In the genomic region with DNA sequence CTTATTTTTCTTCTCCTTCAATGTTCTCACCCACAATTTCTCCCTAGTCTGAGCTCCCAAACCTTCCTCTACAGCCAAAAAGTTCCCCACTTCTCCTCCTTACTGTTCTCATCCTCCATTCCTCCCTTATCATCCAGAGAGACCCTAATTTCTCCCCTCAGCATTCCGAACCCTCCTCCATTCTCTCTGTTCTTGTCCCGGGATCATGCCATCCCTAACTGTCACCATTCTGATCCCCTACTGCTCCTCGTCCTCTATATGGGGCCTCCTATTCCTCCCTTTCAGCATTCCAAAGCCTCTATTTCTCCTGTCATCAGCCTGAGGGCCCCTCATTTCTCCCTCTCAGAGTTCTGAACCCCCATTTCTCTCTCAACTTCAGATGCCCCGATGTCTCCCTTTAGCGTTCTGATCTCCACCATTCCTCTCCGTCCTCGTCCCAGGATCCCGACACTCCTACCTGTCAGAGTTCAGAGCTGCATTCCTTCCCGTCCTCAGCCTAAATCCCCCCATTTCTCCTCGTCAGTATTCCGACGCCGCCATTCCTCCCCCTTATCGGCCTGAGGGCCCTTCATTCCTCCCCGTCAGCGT, we compare ENCODE assay signal across 8 cellular contexts. TPM values are rescaled to one million over a fixed set of nuclear protein-coding genes. Genes with fewer than 3 reads are reported as not detected.
DNase-seq lines count a peak whose midpoint lies in the region; ATAC-seq, FAIRE-seq and TF ChIP-seq lines count a peak whose summit lies in the region.

No MANE protein-coding gene starts in this region.

- dilution Hi-C loops in IMR-90 (cut with HindIII; ENCODE audit: low sequenced_read_pairs, unreplicated experiment), result no loop called here

- H3K18ac ChIP-seq in IMR-90 (ENCODE audit: low read depth, low read length), result peak overlapping the region; percentile 83

- H2BK15ac ChIP-seq in IMR-90 (ENCODE audit: low read depth, low read length), result no peak overlapping the region

- WGBS in A549 (ENCODE audit: missing lambda C conversion rate), result under 1% methylated on average over 16 of the region's 16 CpGs
- WGBS in IMR-90 (ENCODE audit: extremely low coverage in 2 of 2, insufficient read length in 1 of 2), 2 experiments, result 0% methylated on average over 9 of the region's 16 CpGs; no CpG with 5 or more reads in 1 of the 2 experiments

- peaks cover 46% of the 10 kb centered on the region for H3K4me1 Mint-ChIP-seq in central memory CD8-positive, alpha-beta T cell

- ATAC-seq in A549 (no peak), IMR-90 (ENCODE audit: low read depth) (no peak), GM18868 (IDR thresholded peaks at IDR 0.05; ENCODE audit: unreplicated experiment) (no peak), GM21576 (IDR thresholded peaks at IDR 0.05; ENCODE audit: unreplicated experiment) (no peak)
- ATAC-seq in central memory CD8-positive, alpha-beta T cell (replicated peaks; ENCODE audit: extremely low read depth, poor library complexity, severe bottlenecking), result no peak

- H3K4me2 ChIP-seq in A549, result peak overlapping the region; percentile 90
- peak overlapping the region; percentile 93 for H3K4me2 ChIP-seq in IMR-90 (ENCODE audit: low read depth, low read length)

- POLR2A ChIA-PET in A549 (lab: Yijun Ruan, JAX), result interaction anchor here (1.2 to 1.5 kb wide), 3 partner anchors 14 to 94 kb away, joined by 5 to 14 read pairs (median 10); a partner anchor contains a TSS
- POLR2A ChIA-PET in IMR-90 (lab: Charles Lee; ENCODE audit: unreplicated experiment), result no interaction called here

- peak overlapping the region; percentile 96 for H3K4ac ChIP-seq in IMR-90 (ENCODE audit: low read depth, low read length)

- FAIRE-seq in A549 (lab: Jason Lieb, UNC), result no peak

- no peaks in the 10 kb centered on the region for H3K27me3 ChIP-seq in IMR-90 (ENCODE audit: control insufficient read depth, insufficient read depth, low read length)
- H3K27me3 ChIP-seq in mucosa of stomach (ENCODE audit: control insufficient read depth, insufficient read depth, low read length), result no peaks in the 10 kb centered on the region

- CTCF ChIA-PET in A549 (lab: Yijun Ruan, JAX), result interaction anchor here (1.2 to 1.4 kb wide), 2 partner anchors 9 to 12 kb away, joined by 5 read pairs; no protein-coding TSS in a partner anchor
- CTCF ChIA-PET in IMR-90 (lab: Yijun Ruan, JAX), result no interaction called here

- H3K27ac ChIP-seq in A549, result peak overlapping the region; percentile 92 to 95
- H3K27ac ChIP-seq in IMR-90 (ENCODE audit: insufficient read depth, low read length), result peak overlapping the region; percentile 94

- in situ Hi-C loops in IMR-90 (cut with MboI; ENCODE audit: low sequenced_read_pairs), result loop anchor here (25.0 kb wide), 2 partner anchors 756 to 1644 kb away; a partner anchor contains a TSS

- peak overlapping the region; percentile 99 for H2AFZ ChIP-seq in IMR-90 (replicated peaks; ENCODE audit: low read length, poor library complexity)

- peak overlapping the region; percentile 98 for H3K9ac ChIP-seq in IMR-90 (ENCODE audit: low read depth, low read length)
- H3K9ac ChIP-seq in mucosa of stomach (ENCODE audit: low read length), result peak overlapping the region; percentile 86

- H3K79me1 ChIP-seq in IMR-90 (ENCODE audit: low read depth in 1 of 2, low read length in 2 of 2), result peaks cover 16 to 48% of the 10 kb centered on the region in 2 experiments

- H2BK20ac ChIP-seq in IMR-90 (ENCODE audit: low read depth, low read length), result no peak overlapping the region

- H4K20me1 ChIP-seq in IMR-90 (ENCODE audit: insufficient read depth, low read length), result peaks cover 6% of the 10 kb centered on the region; the same call in 1 of the 2 replicates

- H2BK120ac ChIP-seq in IMR-90 (ENCODE audit: low read depth, low read length), result no peak overlapping the region

- peak overlapping the region; percentile 74 for H3K56ac ChIP-seq in IMR-90 (ENCODE audit: extremely low read depth, insufficient read depth, low read length)

- intact Hi-C loops in IMR-90 (cut with micrococcal nuclease) (loop anchor here (1.0 to 10.0 kb wide), 2 partner anchors 14 to 786 kb away; a partner anchor contains a TSS), posterior cingulate gyrus (cut with DNase I) (loop anchor here (10.0 kb wide), 1 partner anchor 744 kb away; no protein-coding TSS in a partner anchor)

- H4K5ac ChIP-seq in IMR-90 (ENCODE audit: low read depth, low read length), result peak overlapping the region; percentile 88

- H2AK5ac ChIP-seq in IMR-90 (ENCODE audit: low read depth, low read length), result peak overlapping the region; percentile 84

- peak overlapping the region; percentile 97 for H3K14ac ChIP-seq in IMR-90 (replicated peaks; ENCODE audit: low read depth, low read length)

- peaks cover 12% of the 10 kb centered on the region; the same call in 1 of the 2 replicates for H3K9me1 ChIP-seq in IMR-90 (ENCODE audit: insufficient read depth, low read length)

- peak overlapping the region; percentile 85 to 97 for H4K8ac ChIP-seq in IMR-90 (ENCODE audit: low read depth in 2 of 2, low read length in 2 of 2)

- H3K27ac Mint-ChIP-seq in central memory CD8-positive, alpha-beta T cell (ENCODE audit: low read depth), result peak overlapping the region; percentile 94

- no peaks in the 10 kb centered on the region for H3K9me3 ChIP-seq in A549
- H3K9me3 ChIP-seq in IMR-90 (ENCODE audit: control insufficient read depth, insufficient read depth, low read length), result no peaks in the 10 kb centered on the region
- H3K9me3 ChIP-seq in mucosa of stomach (ENCODE audit: control insufficient read depth, low read length), result no peaks in the 10 kb centered on the region

- H2BK5ac ChIP-seq in IMR-90 (ENCODE audit: low read depth, low read length, poor library complexity, severe bottlenecking), result peak overlapping the region; percentile 90

- H4K91ac ChIP-seq in IMR-90 (ENCODE audit: insufficient read depth, low read depth, low read length), result peak overlapping the region; percentile 91

- H3K4me1 ChIP-seq in A549 (peaks cover 26% of the 10 kb centered on the region; the same call in 2 of the 3 replicates), IMR-90 (ENCODE audit: control insufficient read depth, insufficient read depth, low read length) (peaks cover 6% of the 10 kb centered on the region), mucosa of stomach (ENCODE audit: control insufficient read depth, insufficient read depth, low read length) (peaks cover 16% of the 10 kb centered on the region)

- no TSS peak for BruUV-seq in IMR-90 (replicated peaks; lab: Mats Ljungman, UMichigan)

- H3K4me3 ChIP-seq in A549 (peak overlapping the region; percentile 87), IMR-90 (ENCODE audit: insufficient read depth, low read depth, low read length) (peak overlapping the region; percentile 80), mucosa of stomach (ENCODE audit: low read length) (peak overlapping the region; percentile 62)

- H3K36me3 ChIP-seq in IMR-90 (ENCODE audit: control insufficient read depth, insufficient read depth, low read length) (peaks cover 51% of the 10 kb centered on the region), mucosa of stomach (ENCODE audit: control insufficient read depth, insufficient read depth, low read length) (peaks cover 7% of the 10 kb centered on the region)

- TF ChIP-seq RAD21 in A549 (conservative IDR thresholded peaks at IDR 0.05 in 1 of 2, IDR thresholded peaks at IDR 0.05 in 1 of 2) (no peak), IMR-90 (IDR thresholded peaks at IDR 0.05; ENCODE audit: low read length) (no peak)

- peaks cover 43% of the 10 kb centered on the region for H3K36me3 Mint-ChIP-seq in central memory CD8-positive, alpha-beta T cell (ENCODE audit: insufficient read depth)

- TF ChIP-seq CTCF in A549 (IDR thresholded peaks at IDR 0.05), result no peak
- no peak for TF ChIP-seq CTCF in IMR-90 (conservative IDR thresholded peaks at IDR 0.05; ENCODE audit: low read depth, low read length)

- no peak for DNase-seq in A549 (ENCODE audit: low read depth in 1 of 2, low spot score in 1 of 2)
- DNase-seq in IMR-90, result no peak
- DNase-seq in central memory CD8-positive, alpha-beta T cell (ENCODE audit: low spot score in 2 of 2), result peak in 1 of 2 donors; percentile 31
- DNase-seq in COLO668 (lab: John Stamatoyannopoulos, UW; ENCODE audit: unreplicated experiment), result no peak
- DNase-seq in posterior cingulate gyrus, result no peak

- no peak for TF ChIP-seq POLR2A in A549 (IDR thresholded peaks at IDR 0.05; ENCODE audit: low read length)
- no peak for TF ChIP-seq POLR2A in IMR-90 (IDR thresholded peaks at IDR 0.05; ENCODE audit: low read depth, low read length)

- H3K4me3 Mint-ChIP-seq in central memory CD8-positive, alpha-beta T cell, result peak overlapping the region; percentile 95

- H3K9me3 Mint-ChIP-seq in central memory CD8-positive, alpha-beta T cell, result no peaks in the 10 kb centered on the region

- H3K27me3 Mint-ChIP-seq in central memory CD8-positive, alpha-beta T cell, result no peaks in the 10 kb centered on the region

- peak overlapping the region; percentile 97 for H2AK9ac ChIP-seq in IMR-90 (replicated peaks; ENCODE audit: low read depth, low read length, poor library complexity)

- peak overlapping the region; percentile 95 for H3K23ac ChIP-seq in IMR-90 (ENCODE audit: low read depth, low read length)

- TF ChIP-seq EP300 in A549 (IDR thresholded peaks at IDR 0.05), result no peak

RNA-seq across cellular contexts. Expression of a gene that starts 0.5 kb away (rescaled TPM):
- polyA plus RNA-seq in A549 (2011; rRNA removed), result 27.9 and 28.6 TPM in 2 replicates
- polyA plus RNA-seq in A549 (2012; cell fraction: cytosol; rRNA removed), result 33.3 and 35.1 TPM in 2 replicates
- 99.0 and 119 TPM in 2 replicates for polyA plus RNA-seq in A549 (2012; cell fraction: nucleus; rRNA removed)
- polyA plus RNA-seq in A549 (2017; fragmentation: RNase III; extraction: RNeasy Plus Mini Kit Qiagen cat#74134 plus additional on column Dnase treatment), result 26.7 to 28.6 TPM (median 28.0 TPM) in 3 replicates
- polyA minus RNA-seq in A549 (2011; rRNA and poly(A)+ RNA removed), result 28.9 and 34.9 TPM in 2 replicates
- 31.7 TPM in 2 replicates for total RNA-seq in IMR-90 (2012; rRNA removed)
- 56.5 and 61.3 TPM in 2 replicates for polyA plus RNA-seq in IMR-90 (2012; rRNA removed)
- 50.3 and 57.0 TPM in 2 replicates for polyA plus RNA-seq in IMR-90 (2012; cell fraction: cytosol; rRNA removed)
- polyA plus RNA-seq in IMR-90 (2012; cell fraction: nucleus; rRNA removed; ENCODE audit: low replicate concordance), result 228 and 398 TPM in 2 replicates

RNA-seq across cellular contexts. Expression of a gene that starts 6.7 kb away (rescaled TPM):
- 19.1 and 21.2 TPM in 2 replicates for polyA plus RNA-seq in A549 (2011; rRNA removed)
- polyA plus RNA-seq in A549 (2012; cell fraction: cytosol; rRNA removed), result 72.5 and 73.3 TPM in 2 replicates
- polyA plus RNA-seq in A549 (2012; cell fraction: nucleus; rRNA removed), result 287 and 335 TPM in 2 replicates
- polyA plus RNA-seq in A549 (2017; fragmentation: RNase III; extraction: RNeasy Plus Mini Kit Qiagen cat#74134 plus additional on column Dnase treatment), result 51.2 to 57.4 TPM (median 54.3 TPM) in 3 replicates
- polyA minus RNA-seq in A549 (2011; rRNA and poly(A)+ RNA removed), result 18.0 and 19.1 TPM in 2 replicates
- 24.0 and 29.4 TPM in 2 replicates for total RNA-seq in IMR-90 (2012; rRNA removed)
- 66.2 and 81.6 TPM in 2 replicates for polyA plus RNA-seq in IMR-90 (2012; rRNA removed)
- polyA plus RNA-seq in IMR-90 (2012; cell fraction: cytosol; rRNA removed), result 57.6 and 61.0 TPM in 2 replicates
- polyA plus RNA-seq in IMR-90 (2012; cell fraction: nucleus; rRNA removed; ENCODE audit: low replicate concordance), result 342 and 639 TPM in 2 replicates

RNA-seq across cellular contexts. Expression of a gene that starts 14.5 kb away (rescaled TPM):
- polyA plus RNA-seq in A549 (2011; rRNA removed) (0.38 and 0.66 TPM in 2 replicates), A549 (2017; fragmentation: RNase III; extraction: RNeasy Plus Mini Kit Qiagen cat#74134 plus additional on column Dnase treatment) (0.45 to 0.55 TPM (median 0.54 TPM) in 3 replicates), IMR-90 (2012; rRNA removed) (0.12 and 0.22 TPM in 2 replicates)
- 0.18 and 0.21 TPM in 2 replicates for polyA plus RNA-seq in A549 (2012; cell fraction: cytosol; rRNA removed)
- polyA plus RNA-seq in A549 (2012; cell fraction: nucleus; rRNA removed), result 0.05 and 0.06 TPM in 2 replicates
- polyA minus RNA-seq in A549 (2011; rRNA and poly(A)+ RNA removed), result 0.12 and 0.19 TPM in 2 replicates
- total RNA-seq in IMR-90 (2012; rRNA removed), result under 0.01 TPM in 2 replicates
- polyA plus RNA-seq in IMR-90 (2012; cell fraction: cytosol; rRNA removed), result 0.08 and 0.12 TPM in 2 replicates
- polyA plus RNA-seq in IMR-90 (2012; cell fraction: nucleus; rRNA removed; ENCODE audit: low replicate concordance), result 0.09 TPM in 1 of 2 replicates, not detected in the other
